18 cellular contexts compared by ENCODE assay signal in genomic region chr1:106055900-106056299, GRCh38.
A peak's percentile ranks its signal among the peaks of the same experiment; 100 is the strongest.
DNase-seq lines count a peak whose midpoint lies in the region; ATAC-seq and TF ChIP-seq lines count a peak whose summit lies in the region.
"Had no signal": no experiment of that assay in that cellular context is flagged by ENCODE, and none has a peak within 500 bp of the region (broad histone marks: within the 10 kb centered on the region; RNA-seq: fewer than 3 reads in every experiment).

No MANE protein-coding gene starts in this region.

- TF ChIP-seq CTCF in heart right ventricle (IDR thresholded peaks at IDR 0.05) (no peak), foreskin fibroblast (IDR thresholded peaks at IDR 0.05; ENCODE audit: low read depth, low read length) (no peak)

- H3K27me3 ChIP-seq in heart right ventricle = no peaks in the 10 kb centered on the region

- no peak overlapping the region for H3K4me3 Mint-ChIP-seq in naive thymus-derived CD8-positive, alpha-beta T cell
- H3K4me3 Mint-ChIP-seq: CD4-positive, alpha-beta memory T cell had no signal

- H3K4me1 ChIP-seq in heart right ventricle = peaks cover 0 to 5% (median 0%) of the 10 kb centered on the region in 9 donors

- no peaks in the 10 kb centered on the region for H3K36me3 Mint-ChIP-seq in naive thymus-derived CD8-positive, alpha-beta T cell
- H3K36me3 Mint-ChIP-seq: CD4-positive, alpha-beta memory T cell had no signal

- H3K27ac Mint-ChIP-seq in naive thymus-derived CD8-positive, alpha-beta T cell = no peak overlapping the region
- H3K27ac Mint-ChIP-seq: CD4-positive, alpha-beta memory T cell had no signal

- DNase-seq in heart right ventricle (peak in 1 of 2 donors; percentile 6), cardiac septum (ENCODE audit: low spot score) (no peak), NCI-H1694 treated with DMSO at 0.1 percent for 48 hours (lab: John Stamatoyannopoulos, UW) (peak; percentile 74), cerebellar cortex (ENCODE audit: low spot score) (peak; percentile 61), retina (peak; percentile 9), foreskin fibroblast (no peak)
- DNase-seq in naive thymus-derived CD8-positive, alpha-beta T cell = no peak
- DNase-seq: CD4-positive, alpha-beta memory T cell; DND-41; GF-D8; GM23248; KG1; NCI-H1048; NCI-H2029; NCI-H524 treated with DMSO at 0.1 percent for 48 hours; PC-3 had no signal

- no peaks in the 10 kb centered on the region for H3K4me1 Mint-ChIP-seq in naive thymus-derived CD8-positive, alpha-beta T cell
- H3K4me1 Mint-ChIP-seq: CD4-positive, alpha-beta memory T cell had no signal

- H3K4me3 ChIP-seq in heart right ventricle (no peak overlapping the region), foreskin fibroblast (ENCODE audit: low read depth in 1 of 2, low read length in 2 of 2) (no peak overlapping the region)
- H3K4me3 ChIP-seq: GM23248, SK-N-MC had no signal

- no peaks in the 10 kb centered on the region for H3K9me3 ChIP-seq in heart right ventricle

- no peaks in the 10 kb centered on the region for H3K27me3 Mint-ChIP-seq in naive thymus-derived CD8-positive, alpha-beta T cell
- H3K27me3 Mint-ChIP-seq: CD4-positive, alpha-beta memory T cell had no signal

- POLR2A ChIA-PET in naive thymus-derived CD8-positive, alpha-beta T cell (lab: Charles Lee) = no interaction called here

- intact Hi-C loops in heart right ventricle (cut with DNase I) (no loop called here), cardiac septum (cut with DNase I) (no loop called here)

- H3K27ac ChIP-seq in heart right ventricle = peak overlapping the region in 5 of 10 donors; percentile 22 to 53 (median 31)
- H3K27ac ChIP-seq: GM23248, SK-N-MC had no signal

- WGBS in heart right ventricle, 2 donors = 41 to 62% methylated on average over 1 of the region's 1 CpG

- ATAC-seq in heart right ventricle (peak; percentile 26 to 90 (median 86)), GM19023 (IDR thresholded peaks at IDR 0.05; ENCODE audit: unreplicated experiment) (no peak)
- no peak for ATAC-seq in naive thymus-derived CD8-positive, alpha-beta T cell
- ATAC-seq: PC-3 had no signal

- H3K9me3 Mint-ChIP-seq in naive thymus-derived CD8-positive, alpha-beta T cell = peaks cover 5 to 23% (median 13%) of the 10 kb centered on the region in 9 donors

- H3K36me3 ChIP-seq in heart right ventricle = no peaks in the 10 kb centered on the region

Comparison
In these comparisons a context has a peak if more than half of its experiments do, and no peak if none do; other contexts are left out.
1. ATAC-seq: peak in heart right ventricle (8 of 8); none in naive thymus-derived CD8-positive, alpha-beta T cell (0 of 2) and GM19023 (single experiment).
2. DNase-seq: peak in NCI-H1694 treated with DMSO at 0.1 percent for 48 hours (single experiment), cerebellar cortex (single experiment) and retina (single experiment); none in cardiac septum (single experiment), naive thymus-derived CD8-positive, alpha-beta T cell (0 of 10) and foreskin fibroblast (0 of 2).